9 cellular contexts compared by ENCODE assay signal in genomic region chr14:101875726-101876268, GRCh38.
DNase-seq lines count a peak whose midpoint lies in the region; ATAC-seq, FAIRE-seq and TF ChIP-seq lines count a peak whose summit lies in the region.
"Had no signal": no experiment of that assay in that cellular context is flagged by ENCODE, and none has a peak within 500 bp of the region (broad histone marks: within the 10 kb centered on the region; RNA-seq: fewer than 3 reads in every experiment).

No MANE protein-coding gene starts in this region.

- peaks cover 2% of the 10 kb centered on the region for H3K36me3 Mint-ChIP-seq in neural progenitor cell

- POLR2A ChIA-PET in OCI-LY7 (lab: Charles Lee), result interaction anchor here (0.6 to 2.5 kb wide), 8 partner anchors 25 to 736 kb away, joined by 3 to 9 read pairs (median 5); no protein-coding TSS in a partner anchor

- ATAC-seq in GM21737 (IDR thresholded peaks at IDR 0.05; ENCODE audit: unreplicated experiment) (peak; percentile 39), lower lobe of right lung (no peak)

- no peak for TF ChIP-seq POLR2A in GM12892 (IDR thresholded peaks at IDR 0.05; ENCODE audit: low read depth, low read length)

- H3K27ac Mint-ChIP-seq in neural progenitor cell, result no peak overlapping the region

- no peaks in the 10 kb centered on the region for H3K9me2 ChIP-seq in OCI-LY7 (ENCODE audit: insufficient read depth, low read length)

- H3K9ac ChIP-seq in neural progenitor cell, result no peak overlapping the region

- intact Hi-C loops in OCI-LY7 (cut with micrococcal nuclease; ENCODE audit: unreplicated experiment), result loop anchor here (1.0 to 5.0 kb wide), 5 partner anchors 32 to 513 kb away; no protein-coding TSS in a partner anchor
- intact Hi-C loops in lower lobe of right lung (cut with DNase I), result no loop called here

- FAIRE-seq in GM12892 (lab: Jason Lieb, UNC), result peak; percentile 87

- peak overlapping the region; percentile 63 for H3K4me3 ChIP-seq in OCI-LY7 (ENCODE audit: low read depth, low read length, poor library complexity, severe bottlenecking)
- H3K4me3 ChIP-seq in lower lobe of right lung, result no peak overlapping the region
- H3K4me3 ChIP-seq in SJCRH30, result no peak overlapping the region
- H3K4me3 ChIP-seq in neural progenitor cell, result no peak overlapping the region

- 0 out of 2 replicates have a peak, but pooled peaks have one; percentile 5 for TF ChIP-seq CTCF in OCI-LY7 (conservative IDR thresholded peaks at IDR 0.05; ENCODE audit: low read length)
- no peak for TF ChIP-seq CTCF in lower lobe of right lung (IDR thresholded peaks at IDR 0.05)
- no peak for TF ChIP-seq CTCF in neural progenitor cell (IDR thresholded peaks at IDR 0.05)

- H3K9me3 ChIP-seq in OCI-LY7 (ENCODE audit: low read length) (no peaks in the 10 kb centered on the region; the same call in 1 of the 2 replicates), lower lobe of right lung (no peaks in the 10 kb centered on the region), SJCRH30 (replicated peaks) (no peaks in the 10 kb centered on the region), neural progenitor cell (ENCODE audit: low read depth) (no peaks in the 10 kb centered on the region)

- H3K36me3 ChIP-seq in OCI-LY7 (ENCODE audit: insufficient read depth, low read length), result peaks cover 25% of the 10 kb centered on the region
- peaks cover 15% of the 10 kb centered on the region for H3K36me3 ChIP-seq in lower lobe of right lung
- H3K36me3 ChIP-seq in SJCRH30, result peaks cover 3% of the 10 kb centered on the region; the same call in 1 of the 2 replicates
- no peaks in the 10 kb centered on the region for H3K36me3 ChIP-seq in neural progenitor cell

- no peaks in the 10 kb centered on the region for H3K9me3 Mint-ChIP-seq in neural progenitor cell
- H3K9me3 Mint-ChIP-seq: neural crest cell had no signal

- H3K4me1 ChIP-seq in OCI-LY7 (ENCODE audit: insufficient read depth, low read length, poor library complexity, severe bottlenecking) (peaks cover 74% of the 10 kb centered on the region), lower lobe of right lung (peaks cover 34% of the 10 kb centered on the region), SJCRH30 (peaks cover 27% of the 10 kb centered on the region), neural progenitor cell (no peaks in the 10 kb centered on the region)

- H3K4me1 Mint-ChIP-seq in neural progenitor cell, result peaks cover 16% of the 10 kb centered on the region

- CTCF ChIA-PET in OCI-LY7 (lab: Charles Lee; ENCODE audit: unreplicated experiment), result interaction anchor here (1.1 kb wide), 1 partner anchor 32 kb away, joined by 6 read pairs; no protein-coding TSS in a partner anchor

- H3K27me3 Mint-ChIP-seq in neural progenitor cell (ENCODE audit: insufficient read depth, low read depth), result peaks cover 4% of the 10 kb centered on the region

- H4K20me1 ChIP-seq in OCI-LY7 (ENCODE audit: insufficient read depth, low read length) (0 out of 2 replicates have a peak, but pooled peaks cover 2% of the 10 kb centered on the region), neural progenitor cell (ENCODE audit: low read depth) (peaks cover 62% of the 10 kb centered on the region)

- H3K27ac ChIP-seq in OCI-LY7 (ENCODE audit: low read depth, low read length, poor library complexity, severe bottlenecking) (peak overlapping the region; percentile 98), lower lobe of right lung (peak overlapping the region; percentile 9), SJCRH30 (no peak overlapping the region), neural progenitor cell (no peak overlapping the region)

- no peak overlapping the region for H3K4me3 Mint-ChIP-seq in neural progenitor cell
- H3K4me3 Mint-ChIP-seq: neural crest cell had no signal

- DNase-seq in GM12892 (ENCODE audit: insufficient read length) (no peak), OCI-LY7 (ENCODE audit: low spot score) (no peak), lower lobe of right lung (no peak), NOMO-1 treated with DMSO at 0.1 percent for 48 hours (lab: John Stamatoyannopoulos, UW; ENCODE audit: unreplicated experiment) (no peak), SJCRH30 (no peak), HuH-7.5 (ENCODE audit: low spot score) (no peak), neural progenitor cell (ENCODE audit: low spot score) (no peak)

- BruUV-seq in OCI-LY7 (replicated peaks; lab: Mats Ljungman, UMichigan), result TSS peak; percentile 98

- H3K4me2 ChIP-seq in OCI-LY7 (ENCODE audit: low read length) (peak overlapping the region; percentile 96), neural progenitor cell (no peak overlapping the region)

- peaks cover 3% of the 10 kb centered on the region for H3F3A ChIP-seq in neural progenitor cell (ENCODE audit: low read depth)

- H3K79me2 ChIP-seq in OCI-LY7 (ENCODE audit: insufficient read depth, low read depth, low read length), result peaks cover 85% of the 10 kb centered on the region
- peaks cover 64% of the 10 kb centered on the region for H3K79me2 ChIP-seq in neural progenitor cell (ENCODE audit: low read depth)

- H3K27me3 ChIP-seq in lower lobe of right lung (ENCODE audit: low read depth) (no peaks in the 10 kb centered on the region), SJCRH30 (no peaks in the 10 kb centered on the region), neural progenitor cell (no peaks in the 10 kb centered on the region)

- H2AFZ ChIP-seq in OCI-LY7 (ENCODE audit: low read length) (no peak overlapping the region), neural progenitor cell (replicated peaks) (no peak overlapping the region)

Comparison
In these comparisons a context has a peak if more than half of its experiments do, and no peak if none do; other contexts are left out.
1. H3K27ac ChIP-seq: peak in OCI-LY7 (single experiment) and lower lobe of right lung (single experiment); none in SJCRH30 (single experiment) and neural progenitor cell (single experiment).